ENCODE assay signal across 16 cellular contexts in genomic region chr2:24675338-24675737, GRCh38.
DNase-seq lines count a peak whose midpoint lies in the region; ATAC-seq and TF ChIP-seq lines count a peak whose summit lies in the region.
"Had no signal": no experiment of that assay in that cellular context is flagged by ENCODE, and none has a peak within 500 bp of the region (broad histone marks: within the 10 kb centered on the region; RNA-seq: fewer than 3 reads in every experiment).

No MANE protein-coding gene starts in this region.

- POLR2A ChIA-PET in Caco-2 (lab: Charles Lee), result no interaction called here

- ATAC-seq in T-helper 17 cell, result no peak
- no peak for ATAC-seq in GM21381 (IDR thresholded peaks at IDR 0.05; ENCODE audit: unreplicated experiment)
- no peak for ATAC-seq in GM18511 (IDR thresholded peaks at IDR 0.05; ENCODE audit: unreplicated experiment)

- H3K4me1 Mint-ChIP-seq in Caco-2 (ENCODE audit: low read depth, unreplicated experiment) (no peaks in the 10 kb centered on the region), T-helper 17 cell (peaks cover 5% of the 10 kb centered on the region)

- H3K27me3 Mint-ChIP-seq in Caco-2 (ENCODE audit: insufficient read depth, unreplicated experiment) (no peaks in the 10 kb centered on the region), T-helper 17 cell (no peaks in the 10 kb centered on the region)
- H3K27me3 Mint-ChIP-seq: CD8-positive, alpha-beta memory T cell; IgD-negative memory B cell had no signal

- H3K4me3 Mint-ChIP-seq in Caco-2 (ENCODE audit: unreplicated experiment) (no peak overlapping the region), T-helper 17 cell (no peak overlapping the region)
- H3K4me3 Mint-ChIP-seq: CD8-positive, alpha-beta memory T cell; IgD-negative memory B cell had no signal

- CTCF ChIA-PET in Caco-2 (lab: Charles Lee), result no interaction called here

- no peaks in the 10 kb centered on the region for H3K9me3 Mint-ChIP-seq in Caco-2 (ENCODE audit: unreplicated experiment)
- H3K9me3 Mint-ChIP-seq: CD8-positive, alpha-beta memory T cell had no signal

- H3K36me3 ChIP-seq in Caco-2 (ENCODE audit: control insufficient read depth, insufficient read depth, low read length), result no peaks in the 10 kb centered on the region; the same call in 1 of the 2 replicates

- no TSS peak for BruUV-seq in Caco-2 (replicated peaks; lab: Mats Ljungman, UMichigan)

- TF ChIP-seq CTCF in Caco-2 (IDR thresholded peaks at IDR 0.05; ENCODE audit: insufficient read depth in 1 of 2, low read depth in 1 of 2, low read length in 1 of 2, severe bottlenecking in 1 of 2, unreplicated experiment in 1 of 2), result no peak
- no peak for TF ChIP-seq CTCF in fibroblast of villous mesenchyme (IDR thresholded peaks at IDR 0.05; ENCODE audit: insufficient read depth, low read depth, low read length)

- H3K4me3 ChIP-seq in Caco-2 (ENCODE audit: low read depth, low read length) (no peak overlapping the region), fibroblast of villous mesenchyme (ENCODE audit: low read depth, low read length) (no peak overlapping the region)
- H3K4me3 ChIP-seq: BLaER1, GM23248 had no signal

- peaks cover 28% of the 10 kb centered on the region for H3K36me3 Mint-ChIP-seq in Caco-2 (ENCODE audit: insufficient read depth, unreplicated experiment)
- H3K36me3 Mint-ChIP-seq in T-helper 17 cell (ENCODE audit: low read depth), result peaks cover 14% of the 10 kb centered on the region

- H3K27ac Mint-ChIP-seq in Caco-2 (ENCODE audit: unreplicated experiment) (peak overlapping the region; percentile 14), T-helper 17 cell (peak overlapping the region; percentile 16)
- H3K27ac Mint-ChIP-seq: IgD-negative memory B cell had no signal

- H3K27me3 ChIP-seq in Caco-2 (replicated peaks; ENCODE audit: control insufficient read depth, insufficient read depth, low read length), result no peaks in the 10 kb centered on the region
- H3K27me3 ChIP-seq: BLaER1 had no signal

- intact Hi-C loops in Caco-2 (cut with micrococcal nuclease; ENCODE audit: unreplicated experiment), result no loop called here

- peak; percentile 14 for DNase-seq in NCI-H2171 treated with DMSO at 0.1 percent for 48 hours (lab: John Stamatoyannopoulos, UW)
- DNase-seq in NCI-H2171 (lab: John Stamatoyannopoulos, UW), result no peak
- no peak for DNase-seq in Caco-2
- no peak for DNase-seq in T-helper 17 cell
- peak; percentile 2 for DNase-seq in fibroblast of villous mesenchyme (ENCODE audit: low read depth)
- no peak for DNase-seq in iPS-NIHi7 (ENCODE audit: extremely low spot score)
- DNase-seq: AML-193; CD8-positive, alpha-beta memory T cell; DMS53; GF-D8; GM23248; H7 had no signal

- H3K9me3 ChIP-seq in Caco-2 (no peaks in the 10 kb centered on the region), T-helper 17 cell (ENCODE audit: control insufficient read depth, low read length, poor library complexity, severe bottlenecking) (no peaks in the 10 kb centered on the region)
- H3K9me3 ChIP-seq: BLaER1 had no signal

- H3K4me1 ChIP-seq in Caco-2, result no peaks in the 10 kb centered on the region
- H3K4me1 ChIP-seq: BLaER1 had no signal

Comparison
In these comparisons a context has a peak if more than half of its experiments do, and no peak if none do; other contexts are left out.
1. DNase-seq: peak in NCI-H2171 treated with DMSO at 0.1 percent for 48 hours (single experiment) and fibroblast of villous mesenchyme (single experiment); none in NCI-H2171 (single experiment), Caco-2 (0 of 2), T-helper 17 cell (0 of 3) and iPS-NIHi7 (single experiment).